8 cellular contexts compared by ENCODE assay signal in the genomic region with DNA sequence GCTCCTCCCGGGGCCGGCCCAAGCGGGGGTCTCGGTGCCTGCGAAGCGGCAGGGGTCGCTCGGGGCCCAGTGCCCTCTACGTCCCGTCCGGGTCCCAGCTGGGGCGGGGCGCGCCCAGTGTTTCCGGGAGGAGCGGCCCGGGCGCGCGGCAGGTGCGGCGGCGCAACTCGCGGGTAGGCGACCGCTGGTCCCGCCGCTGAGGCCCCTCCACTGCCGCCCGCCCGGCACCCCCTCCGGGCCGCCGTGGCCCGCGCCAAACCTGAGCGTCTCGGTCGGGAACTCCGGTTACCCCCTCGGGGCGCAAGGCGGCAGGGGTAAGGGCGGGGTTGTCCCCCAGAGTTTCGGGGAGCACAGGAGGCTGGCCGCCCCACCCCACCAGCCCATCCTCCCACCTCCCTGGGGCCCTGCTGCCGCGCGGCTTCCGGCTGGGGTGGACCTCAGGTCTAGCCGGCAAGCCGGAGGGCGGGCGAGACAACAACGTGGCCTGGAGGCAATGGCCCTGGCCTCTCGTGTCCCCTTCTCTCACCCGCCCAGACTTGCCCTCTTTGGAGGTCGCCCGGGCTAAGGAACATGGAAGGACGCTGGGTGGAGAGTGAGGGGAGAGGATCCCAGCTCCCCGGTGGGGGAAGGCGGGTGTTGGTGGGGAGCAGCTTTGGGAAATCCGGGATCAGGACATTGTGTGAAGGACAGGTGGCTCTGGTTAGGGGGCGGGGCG. TPM values are rescaled to one million over a fixed set of nuclear protein-coding genes. Genes with fewer than 3 reads are reported as not detected.
DNase-seq lines count a peak whose midpoint lies in the region; ATAC-seq and TF ChIP-seq lines count a peak whose summit lies in the region.

No MANE protein-coding gene starts in this region.

- H3K9me3 Mint-ChIP-seq in H9: no peaks in the 10 kb centered on the region; a peak in 1 of 5 replicates
- no peaks in the 10 kb centered on the region for H3K9me3 Mint-ChIP-seq in WTC11

- H3K9me3 ChIP-seq in ES-I3 (ENCODE audit: control insufficient read depth, insufficient read depth, low read length) (no peaks in the 10 kb centered on the region), H9 (ENCODE audit: control insufficient read depth, low read depth, low read length) (no peaks in the 10 kb centered on the region), iPS-20b (ENCODE audit: insufficient read depth, low read depth, low read length) (no peaks in the 10 kb centered on the region), thoracic aorta (no peaks in the 10 kb centered on the region)

- TF ChIP-seq CTCF in H9 (conservative IDR thresholded peaks at IDR 0.05) (0 out of 3 replicates have a peak, but pooled peaks have one; percentile 10), WTC11 (IDR thresholded peaks at IDR 0.05) (no peak), thoracic aorta (IDR thresholded peaks at IDR 0.05) (no peak)

- H3K36me3 Mint-ChIP-seq in H9 (ENCODE audit: insufficient read depth in 1 of 3, low read depth in 3 of 3): peaks cover 0 to 19% (median 14%) of the 10 kb centered on the region in 3 experiments
- no peaks in the 10 kb centered on the region for H3K36me3 Mint-ChIP-seq in WTC11

- no peak overlapping the region for H4K91ac ChIP-seq in H9 (ENCODE audit: insufficient read length, low read depth, low read length)

- H3K4me3 Mint-ChIP-seq in H9 (peak overlapping the region; percentile 79 to 84), WTC11 (peak overlapping the region; percentile 76)

- H4K5ac ChIP-seq in H9 (ENCODE audit: insufficient read length, low read depth, low read length): no peak overlapping the region

- H3K4me3 ChIP-seq in iPS-20b (ENCODE audit: low read length) (peak overlapping the region; percentile 64), thoracic aorta (peak overlapping the region; percentile 76)

- no peak overlapping the region for H4K8ac ChIP-seq in H9 (replicated peaks; ENCODE audit: insufficient read length, low read depth, low read length)

- H3K27me3 Mint-ChIP-seq in H9 (ENCODE audit: low read depth): peaks cover 35% of the 10 kb centered on the region
- H3K27me3 Mint-ChIP-seq in WTC11 (ENCODE audit: low read depth): peaks cover 29% of the 10 kb centered on the region

- no peaks in the 10 kb centered on the region for H4K20me1 ChIP-seq in H9 (ENCODE audit: control insufficient read depth, insufficient read depth, insufficient read length)

- H3K56ac ChIP-seq in H9 (ENCODE audit: insufficient read length, low read depth, low read length): no peak overlapping the region

- peaks cover 25% of the 10 kb centered on the region for H3K23me2 ChIP-seq in H9 (ENCODE audit: insufficient read length, low read depth, low read length, poor library complexity, severe bottlenecking)

- no peak overlapping the region for H2BK12ac ChIP-seq in H9 (ENCODE audit: insufficient read length, low read depth, low read length)

- no peak overlapping the region for H3K23ac ChIP-seq in H9 (ENCODE audit: insufficient read length, low read depth, low read length)

- H3K9ac ChIP-seq in ES-I3 (ENCODE audit: low read depth, low read length) (peak overlapping the region; percentile 70), H9 (ENCODE audit: extremely low read depth, insufficient read length, low read length) (no peak overlapping the region), iPS-20b (ENCODE audit: low read depth, low read length) (peak overlapping the region; percentile 50; the same call in 1 of the 2 replicates)

- H3K27ac Mint-ChIP-seq in H9: peak overlapping the region in 1 of 3 experiments; percentile 68; a peak in 2 of 7 replicates
- peak overlapping the region; percentile 58 for H3K27ac Mint-ChIP-seq in WTC11

- H2BK20ac ChIP-seq in H9 (ENCODE audit: low read depth, low read length, poor library complexity, severe bottlenecking): no peak overlapping the region

- H3K27me3 ChIP-seq in H9 (ENCODE audit: insufficient read depth, low read length): peaks cover 9% of the 10 kb centered on the region; the same call in 1 of the 2 replicates
- peaks cover 70% of the 10 kb centered on the region for H3K27me3 ChIP-seq in iPS-20b (ENCODE audit: insufficient read depth, low read length)
- peaks cover 6% of the 10 kb centered on the region for H3K27me3 ChIP-seq in thoracic aorta (replicated peaks; ENCODE audit: insufficient read depth)

- H3K79me2 ChIP-seq in H9 (ENCODE audit: insufficient read depth, low read length): no peaks in the 10 kb centered on the region

- peak overlapping the region; percentile 60; the same call in 1 of the 2 replicates for H3K14ac ChIP-seq in H9 (ENCODE audit: insufficient read depth, low read length)

- H3K27ac ChIP-seq in H9 (ENCODE audit: insufficient read length, low read depth, low read length): no peak overlapping the region
- no peak overlapping the region for H3K27ac ChIP-seq in iPS-20b (ENCODE audit: low read length)
- H3K27ac ChIP-seq in thoracic aorta: peak overlapping the region in 1 of 2 donors; percentile 39

- POLR2A ChIA-PET in WTC11 (lab: Charles Lee): interaction anchor here (1.1 to 4.7 kb wide), 4 partner anchors 8 to 18 kb away, joined by 4 to 38 read pairs (median 5); partner anchors contain the start of genes PNPLA2 and RPLP2

- H3K4me2 ChIP-seq in H9 (ENCODE audit: insufficient read depth, insufficient read length, low read length): peak overlapping the region; percentile 58

- H2BK5ac ChIP-seq in H9 (ENCODE audit: insufficient read length, low read length): no peak overlapping the region

- H3K4ac ChIP-seq in H9 (ENCODE audit: low read depth, low read length): no peak overlapping the region

- CTCF ChIA-PET in WTC11 (lab: Charles Lee): interaction anchor here (0.8 to 7.7 kb wide), 5 partner anchors 9 to 49 kb away, joined by 3 to 82 read pairs (median 16); partner anchors contain the start of genes PNPLA2, POLR2L and TSPAN4

- H3T11ph ChIP-seq in H9 (ENCODE audit: low read length): no peak overlapping the region

- no peaks in the 10 kb centered on the region for H3K36me3 ChIP-seq in ES-I3 (ENCODE audit: insufficient read depth, low read length)
- H3K36me3 ChIP-seq in iPS-20b (ENCODE audit: insufficient read depth, low read depth, low read length): peaks cover 6% of the 10 kb centered on the region
- peaks cover 35% of the 10 kb centered on the region for H3K36me3 ChIP-seq in thoracic aorta

- H3K79me1 ChIP-seq in H9 (ENCODE audit: insufficient read depth, low read depth, low read length, poor library complexity, severe bottlenecking): no peaks in the 10 kb centered on the region

- H3K4me1 ChIP-seq in ES-I3 (ENCODE audit: insufficient read depth, low read length) (peaks cover 22% of the 10 kb centered on the region), H9 (ENCODE audit: insufficient read depth, low read length) (no peaks in the 10 kb centered on the region; the same call in 1 of the 2 replicates), iPS-20b (ENCODE audit: insufficient read depth, low read length) (peaks cover 22% of the 10 kb centered on the region), thoracic aorta (ENCODE audit: control insufficient read depth in 1 of 2, low read depth in 2 of 2) (peaks cover 40 to 58% of the 10 kb centered on the region in 2 donors)

- no peak overlapping the region for H2BK15ac ChIP-seq in H9 (ENCODE audit: low read depth, low read length)

- DNase-seq in H9: peak; percentile 80
- DNase-seq in WTC11 (ENCODE audit: low spot score): peak; percentile 77
- no peak for DNase-seq in thoracic aorta (ENCODE audit: low spot score)
- DNase-seq in T1000 (lab: John Stamatoyannopoulos, UW): no peak
- no peak for DNase-seq in AG20443 (ENCODE audit: low spot score)
- DNase-seq in islet precursor cell: no peak

- no peak overlapping the region for H2AFZ ChIP-seq in H9 (ENCODE audit: low read length)

- H3K18ac ChIP-seq in H9 (ENCODE audit: insufficient read length, low read depth, low read length): peak overlapping the region; percentile 68

- no CpG with 5 or more reads among the region's 66 CpGs for WGBS in H9 (ENCODE audit: extremely low coverage, insufficient read length, low lambda C conversion rate)

- H2AK5ac ChIP-seq in H9 (ENCODE audit: insufficient read length, low read length): no peak overlapping the region

- no peak overlapping the region for H2BK120ac ChIP-seq in H9 (ENCODE audit: low read depth, low read length, poor library complexity, severe bottlenecking)

- H3K4me1 Mint-ChIP-seq in H9 (peaks cover 31 to 42% of the 10 kb centered on the region in 2 experiments), WTC11 (peaks cover 39% of the 10 kb centered on the region)

- ATAC-seq in WTC11 (peak; percentile 7), thoracic aorta (ENCODE audit: insufficient number of reproducible peaks, low FRiP score, low read depth) (no peak)

TF ChIP-seq in WTC11, 78 proteins besides CTCF, POLR2A, EP300 and RAD21 (continues in another document):
- no peak for TF ChIP-seq TCF7 (CRISPR knock-in tag; IDR thresholded peaks at IDR 0.05; ENCODE audit: low read depth)
- no peak for TF ChIP-seq ZNF416 (CRISPR knock-in tag; IDR thresholded peaks at IDR 0.05)
- no peak for TF ChIP-seq NFATC4 (CRISPR knock-in tag; IDR thresholded peaks at IDR 0.05)
- no peak for TF ChIP-seq ATF3 (CRISPR knock-in tag; conservative IDR thresholded peaks at IDR 0.05)
- no peak for TF ChIP-seq MYBL2 (CRISPR knock-in tag; IDR thresholded peaks at IDR 0.05)

RNA-seq across cellular contexts. Expression of gene CRACR2B, which starts 0.4 kb away (rescaled TPM):
- total RNA-seq in H9 (2021) (28.8 and 29.0 TPM in 2 replicates), WTC11 (2021) (46.5 to 58.6 TPM (median 55.9 TPM) in 3 replicates), thoracic aorta (10 to 100 TPM in 1 of 2 donors, 1 to 10 TPM in 1; 9.6 to 11.6 TPM)

RNA-seq across cellular contexts. Expression of gene CD151, which starts 5.4 kb away (rescaled TPM):
- total RNA-seq in H9 (2021) (138 and 142 TPM in 2 replicates), WTC11 (2021) (115 to 127 TPM (median 116 TPM) in 3 replicates), thoracic aorta (1,000 to 10,000 TPM in 1 of 2 donors, 100 to 1,000 TPM in 1; 532 to 1,455 TPM)

RNA-seq across cellular contexts. Expression of gene PNPLA2, which starts 8.6 kb away (rescaled TPM):
- 62.3 and 67.3 TPM in 2 replicates for total RNA-seq in H9 (2021)
- total RNA-seq in WTC11 (2021): 66.5 to 83.4 TPM (median 81.9 TPM) in 3 replicates
- total RNA-seq in thoracic aorta: 100 to 1,000 TPM; 105 to 115 TPM

RNA-seq across cellular contexts. Expression of gene POLR2L, which starts 15.0 kb away (rescaled TPM):
- total RNA-seq in H9 (2021) (133 and 135 TPM in 2 replicates), WTC11 (2021) (138 to 152 TPM (median 144 TPM) in 3 replicates), thoracic aorta (10 to 100 TPM; 20.8 to 63.0 TPM)

RNA-seq across cellular contexts. Expression of gene TSPAN4, which starts 15.3 kb away (rescaled TPM):
- total RNA-seq in H9 (2021): 63.9 and 64.6 TPM in 2 replicates
- total RNA-seq in WTC11 (2021): 92.8 to 95.2 TPM (median 94.3 TPM) in 3 replicates
- 100 to 1,000 TPM in 1 of 2 donors, 10 to 100 TPM in 1; 55.5 to 107 TPM for total RNA-seq in thoracic aorta

Comparison
In these comparisons a context has a peak if more than half of its experiments do, and no peak if none do; other contexts are left out.
1. DNase-seq: peak in H9 (single experiment) and WTC11 (single experiment); none in thoracic aorta (single experiment), T1000 (single experiment), AG20443 (single experiment) and islet precursor cell (single experiment).